Comparison of ENCODE assay signal across 9 cellular contexts in genomic region chr17:71547904-71548303, GRCh38.
"Had no signal": no experiment of that assay in that cellular context is flagged by ENCODE, and none has a peak within 500 bp of the region (broad histone marks: within the 10 kb centered on the region; RNA-seq: fewer than 3 reads in every experiment).

No MANE protein-coding gene starts in this region.

- H3K9me3 ChIP-seq: HAP-1 had no signal

- H3K27me3 Mint-ChIP-seq: IgD-negative memory B cell had no signal

- ATAC-seq: HCT116 had no signal

- H3K36me3 ChIP-seq: HAP-1 had no signal

- H3K27ac Mint-ChIP-seq: IgD-negative memory B cell had no signal

- H3K4me3 ChIP-seq: GM23248, HAP-1 had no signal

- H3K9me3 Mint-ChIP-seq: HFFc6 had no signal

- H3K36me3 Mint-ChIP-seq: IgD-negative memory B cell had no signal

- H3K9ac ChIP-seq: GM23248 had no signal

- H3K4me1 ChIP-seq: HAP-1 had no signal

- H3K4me1 Mint-ChIP-seq: IgD-negative memory B cell had no signal

- H3K4me3 Mint-ChIP-seq: IgD-negative memory B cell had no signal

- H3K27ac ChIP-seq: GM23248, HL-60 had no signal

- DNase-seq: GOT3, H7, KBM-7 had no signal

- H2AFZ ChIP-seq: GM23248 had no signal
